In the genomic region with DNA sequence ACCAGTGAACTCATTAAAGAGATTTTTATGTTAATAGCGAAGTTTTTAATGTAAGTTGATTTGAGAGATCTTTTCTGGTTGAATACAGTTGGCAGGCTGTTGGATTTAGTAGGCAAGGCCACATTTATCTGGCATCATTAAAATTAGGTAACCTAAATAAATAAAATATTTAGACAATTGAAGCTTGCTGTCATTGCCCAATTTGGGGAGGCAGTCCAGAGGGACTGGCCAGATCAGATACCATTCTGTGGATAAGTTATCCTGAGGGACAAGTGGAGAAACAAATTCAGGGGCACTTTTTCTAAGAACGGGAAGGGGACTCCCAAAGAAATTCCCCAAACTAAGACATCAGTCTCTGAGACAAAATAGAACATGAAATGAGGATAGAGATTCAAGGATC, we compare ENCODE assay signal across 6 cellular contexts.
"Had no signal": no experiment of that assay in that cellular context is flagged by ENCODE, and none has a peak within 500 bp of the region (broad histone marks: within the 10 kb centered on the region; RNA-seq: fewer than 3 reads in every experiment).

No MANE protein-coding gene starts in this region.

- H3K27ac Mint-ChIP-seq: IgD-negative memory B cell had no signal

- H3K27ac ChIP-seq: HL-60 had no signal

- H3K4me3 Mint-ChIP-seq: IgD-negative memory B cell had no signal

- ATAC-seq: HepG2, K562 had no signal

- H3K4me3 ChIP-seq: K562 had no signal

- DNase-seq: IMR-90, KBM-7 had no signal
